ENCODE assay signal across 1 cellular context in the genomic region with DNA sequence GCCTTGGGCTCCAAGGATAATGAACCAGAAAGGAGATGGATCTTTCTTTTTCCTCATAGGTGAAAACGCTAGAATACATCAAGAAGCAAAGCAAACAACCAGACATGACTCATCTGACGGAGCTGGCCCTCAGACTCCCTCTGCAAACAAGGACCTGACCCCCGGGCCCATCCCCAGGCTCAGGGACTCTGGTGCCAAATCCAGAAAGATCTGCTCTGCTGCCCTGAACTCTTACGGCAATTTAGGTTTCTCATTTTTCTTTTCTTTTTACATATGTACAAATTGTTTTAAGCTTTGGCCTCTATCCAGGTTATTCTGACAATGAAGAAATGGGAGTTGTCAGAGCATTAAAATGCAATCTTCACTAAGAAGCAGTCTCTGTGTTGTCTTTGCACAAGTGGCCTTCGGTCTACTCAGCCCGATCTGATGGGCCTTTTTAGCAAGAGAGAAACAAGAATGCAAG.
TF ChIP-seq lines count a peak whose summit lies in the region.

No MANE protein-coding gene starts in this region.

TF ChIP-seq in WTC11, 78 proteins besides CTCF, POLR2A, EP300 and RAD21 (continued from another document):
- TF ChIP-seq, protein P1, sequence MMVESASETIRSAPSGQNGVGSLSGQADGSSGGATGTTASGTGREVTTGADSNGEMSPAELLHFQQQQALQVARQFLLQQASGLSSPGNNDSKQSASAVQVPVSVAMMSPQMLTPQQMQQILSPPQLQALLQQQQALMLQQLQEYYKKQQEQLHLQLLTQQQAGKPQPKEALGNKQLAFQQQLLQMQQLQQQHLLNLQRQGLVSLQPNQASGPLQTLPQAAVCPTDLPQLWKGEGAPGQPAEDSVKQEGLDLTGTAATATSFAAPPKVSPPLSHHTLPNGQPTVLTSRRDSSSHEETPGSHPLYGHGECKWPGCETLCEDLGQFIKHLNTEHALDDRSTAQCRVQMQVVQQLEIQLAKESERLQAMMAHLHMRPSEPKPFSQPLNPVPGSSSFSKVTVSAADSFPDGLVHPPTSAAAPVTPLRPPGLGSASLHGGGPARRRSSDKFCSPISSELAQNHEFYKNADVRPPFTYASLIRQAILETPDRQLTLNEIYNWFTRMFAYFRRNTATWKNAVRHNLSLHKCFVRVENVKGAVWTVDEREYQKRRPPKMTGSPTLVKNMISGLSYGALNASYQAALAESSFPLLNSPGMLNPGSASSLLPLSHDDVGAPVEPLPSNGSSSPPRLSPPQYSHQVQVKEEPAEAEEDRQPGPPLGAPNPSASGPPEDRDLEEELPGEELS (CRISPR knock-in tag; IDR thresholded peaks at IDR 0.05), result no peak
- TF ChIP-seq ZNF263 (CRISPR knock-in tag; IDR thresholded peaks at IDR 0.05; ENCODE audit: low read depth) (no peak), OVOL2 (CRISPR knock-in tag; IDR thresholded peaks at IDR 0.05; ENCODE audit: borderline replicate concordance) (no peak), IRF2 (CRISPR knock-in tag; IDR thresholded peaks at IDR 0.05; ENCODE audit: borderline replicate concordance, low read depth) (no peak)
- TF ChIP-seq, protein P2, sequence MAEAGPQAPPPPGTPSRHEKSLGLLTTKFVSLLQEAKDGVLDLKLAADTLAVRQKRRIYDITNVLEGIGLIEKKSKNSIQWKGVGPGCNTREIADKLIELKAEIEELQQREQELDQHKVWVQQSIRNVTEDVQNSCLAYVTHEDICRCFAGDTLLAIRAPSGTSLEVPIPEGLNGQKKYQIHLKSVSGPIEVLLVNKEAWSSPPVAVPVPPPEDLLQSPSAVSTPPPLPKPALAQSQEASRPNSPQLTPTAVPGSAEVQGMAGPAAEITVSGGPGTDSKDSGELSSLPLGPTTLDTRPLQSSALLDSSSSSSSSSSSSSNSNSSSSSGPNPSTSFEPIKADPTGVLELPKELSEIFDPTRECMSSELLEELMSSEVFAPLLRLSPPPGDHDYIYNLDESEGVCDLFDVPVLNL (CRISPR knock-in tag; IDR thresholded peaks at IDR 0.05; ENCODE audit: borderline replicate concordance, low read depth), result no peak
TF ChIP-seq in WTC11: peak in this region for 0.
